ENCODE assay signal across 20 cellular contexts in the genomic region with DNA sequence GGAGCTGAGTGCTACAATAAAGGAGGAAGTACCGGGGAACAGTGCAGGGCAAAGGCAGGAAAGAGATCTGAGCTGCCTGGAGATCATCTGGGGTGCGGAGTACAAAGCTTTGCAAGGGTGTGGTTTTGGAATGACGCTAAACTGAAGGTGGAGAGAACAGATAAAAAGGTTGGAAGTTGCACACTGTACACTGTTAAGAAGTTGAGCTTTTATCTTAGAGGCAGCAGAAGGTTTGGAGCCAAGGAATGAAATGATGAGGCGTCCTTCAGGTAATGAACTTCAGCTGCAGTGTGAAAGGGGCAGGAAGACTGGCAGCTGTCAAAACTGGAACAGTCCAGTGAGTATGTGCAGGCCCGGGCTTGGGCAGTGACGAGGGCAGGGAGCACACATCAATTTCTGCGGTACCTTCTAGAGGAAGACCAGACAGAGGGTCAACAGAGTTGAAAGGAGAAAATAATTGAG. TPM values are rescaled to one million over a fixed set of nuclear protein-coding genes. Genes with fewer than 3 reads are reported as not detected.
DNase-seq lines count a peak whose midpoint lies in the region; ATAC-seq, FAIRE-seq and TF ChIP-seq lines count a peak whose summit lies in the region.
"Had no signal": no experiment of that assay in that cellular context is flagged by ENCODE, and none has a peak within 500 bp of the region (broad histone marks: within the 10 kb centered on the region; RNA-seq: fewer than 3 reads in every experiment).

No MANE protein-coding gene starts in this region.

- no peak overlapping the region for H2AFZ ChIP-seq in astrocyte (ENCODE audit: low read depth, low read length)

- no peak overlapping the region for H3K9ac ChIP-seq in astrocyte (ENCODE audit: low read length)

- H3K4me1 Mint-ChIP-seq in CD8-positive, alpha-beta T cell (ENCODE audit: low read depth), result peaks cover 12% of the 10 kb centered on the region
- H3K4me1 Mint-ChIP-seq in astrocyte (ENCODE audit: low read depth, unreplicated experiment), result peaks cover 3% of the 10 kb centered on the region
- peaks cover 14 to 32% (median 26%) of the 10 kb centered on the region in 7 donors for H3K4me1 Mint-ChIP-seq in naive thymus-derived CD4-positive, alpha-beta T cell
- H3K4me1 Mint-ChIP-seq: endodermal cell, neural crest cell had no signal

- CTCF ChIA-PET in CD8-positive, alpha-beta T cell (lab: Charles Lee), result interaction anchor here (0.8 to 2.6 kb wide), 3 partner anchors 15 to 167 kb away, joined by 3 to 9 read pairs (median 5); a partner anchor contains a TSS
- CTCF ChIA-PET in naive thymus-derived CD4-positive, alpha-beta T cell (lab: Charles Lee), result no interaction called here

- H3K27me3 ChIP-seq in CD8-positive, alpha-beta T cell (ENCODE audit: insufficient read depth, low read length), result no peaks in the 10 kb centered on the region
- no peaks in the 10 kb centered on the region for H3K27me3 ChIP-seq in astrocyte (ENCODE audit: insufficient read depth, low read length)
- H3K27me3 ChIP-seq in naive thymus-derived CD4-positive, alpha-beta T cell (ENCODE audit: control insufficient read depth in 2 of 2, insufficient read depth in 2 of 2, low read length in 2 of 2), result no peaks in the 10 kb centered on the region
- H3K27me3 ChIP-seq: brain microvascular endothelial cell had no signal

- H3K27ac Mint-ChIP-seq in CD8-positive, alpha-beta T cell, result peak overlapping the region; percentile 34
- H3K27ac Mint-ChIP-seq in astrocyte (ENCODE audit: unreplicated experiment), result peak overlapping the region; percentile 16
- H3K27ac Mint-ChIP-seq in naive thymus-derived CD4-positive, alpha-beta T cell, result peak overlapping the region in 8 of 9 donors; percentile 38 to 80 (median 60)
- H3K27ac Mint-ChIP-seq: endodermal cell had no signal

- H3K4me3 ChIP-seq in CD8-positive, alpha-beta T cell (ENCODE audit: low read depth, low read length), result no peak overlapping the region
- no peak overlapping the region for H3K4me3 ChIP-seq in astrocyte (ENCODE audit: insufficient read depth, low read depth, low read length)
- H3K4me3 ChIP-seq in naive thymus-derived CD4-positive, alpha-beta T cell (ENCODE audit: low read length), result no peak overlapping the region
- no peak overlapping the region for H3K4me3 ChIP-seq in foreskin fibroblast (ENCODE audit: low read depth in 1 of 2, low read length in 2 of 2)

- peaks cover 21% of the 10 kb centered on the region for H4K20me1 ChIP-seq in astrocyte (ENCODE audit: insufficient read depth, low read length)

- no peak for TF ChIP-seq CTCF in CD8-positive, alpha-beta T cell (IDR thresholded peaks at IDR 0.05)
- TF ChIP-seq CTCF in astrocyte (IDR thresholded peaks at IDR 0.05; ENCODE audit: insufficient read depth, low read depth, low read length) (no peak), foreskin fibroblast (IDR thresholded peaks at IDR 0.05; ENCODE audit: low read depth, low read length) (no peak)

- no peaks in the 10 kb centered on the region for H3K27me3 Mint-ChIP-seq in CD8-positive, alpha-beta T cell (ENCODE audit: low read depth)
- H3K27me3 Mint-ChIP-seq in astrocyte (ENCODE audit: low read depth, unreplicated experiment), result no peaks in the 10 kb centered on the region
- H3K27me3 Mint-ChIP-seq in naive thymus-derived CD4-positive, alpha-beta T cell, result no peaks in the 10 kb centered on the region
- H3K27me3 Mint-ChIP-seq: stimulated activated naive CD8-positive, alpha-beta T cell treated with anti-CD3 and anti-CD28 coated beads, Interleukin-15, amount 100 ng/mL, for 72 hours had no signal

- H3K36me3 Mint-ChIP-seq in CD8-positive, alpha-beta T cell, result peaks cover 84% of the 10 kb centered on the region
- H3K36me3 Mint-ChIP-seq in astrocyte (ENCODE audit: low read depth, unreplicated experiment), result peaks cover 45% of the 10 kb centered on the region
- H3K36me3 Mint-ChIP-seq in naive thymus-derived CD4-positive, alpha-beta T cell, result peaks cover 18 to 55% (median 43%) of the 10 kb centered on the region in 5 donors

- H3K4me2 ChIP-seq in astrocyte (ENCODE audit: low read length), result no peak overlapping the region

- no peak overlapping the region for H3K4me3 Mint-ChIP-seq in CD8-positive, alpha-beta T cell
- no peak overlapping the region for H3K4me3 Mint-ChIP-seq in astrocyte (ENCODE audit: unreplicated experiment)
- peak overlapping the region in 1 of 10 donors; percentile 8 for H3K4me3 Mint-ChIP-seq in naive thymus-derived CD4-positive, alpha-beta T cell
- H3K4me3 Mint-ChIP-seq: endodermal cell; neural crest cell; stimulated activated naive CD8-positive, alpha-beta T cell treated with anti-CD3 and anti-CD28 coated beads, Interleukin-15, amount 100 ng/mL, for 72 hours had no signal

- DNase-seq in CD8-positive, alpha-beta T cell, result no peak
- DNase-seq in Kasumi-1 (lab: John Stamatoyannopoulos, UW) (peak; percentile 59 to 73), astrocyte (ENCODE audit: low read depth) (no peak), medulla oblongata (ENCODE audit: extremely low spot score) (no peak), NCI-H2029 (lab: John Stamatoyannopoulos, UW) (no peak), foreskin fibroblast (no peak)
- no peak for DNase-seq in naive thymus-derived CD4-positive, alpha-beta T cell
- DNase-seq: activated CD4-positive, alpha-beta T cell treated with anti-CD3 and anti-CD28 coated beads for 4 hours; brain microvascular endothelial cell; COR-L47; endodermal cell; GF-D8; NCI-H2081 treated with DMSO at 0.1 percent for 48 hours; NK-92 treated with Interleukin-12 subunit alpha and Interleukin-12 subunit beta, amount 100 ng/mL, for 24 hours; stimulated activated naive CD8-positive, alpha-beta T cell treated with anti-CD3 and anti-CD28 coated beads, Interleukin-15, amount 100 ng/mL, for 72 hours had no signal

- H3K27ac ChIP-seq in CD8-positive, alpha-beta T cell (ENCODE audit: low read depth, low read length), result no peak overlapping the region
- no peak overlapping the region for H3K27ac ChIP-seq in astrocyte (ENCODE audit: low read depth, low read length)
- H3K27ac ChIP-seq in naive thymus-derived CD4-positive, alpha-beta T cell (ENCODE audit: low read depth, low read length), result no peak overlapping the region
- H3K27ac ChIP-seq: brain microvascular endothelial cell had no signal

- H3K9me3 ChIP-seq in CD8-positive, alpha-beta T cell (ENCODE audit: low read length), result no peaks in the 10 kb centered on the region
- no peaks in the 10 kb centered on the region for H3K9me3 ChIP-seq in astrocyte (ENCODE audit: insufficient read depth, low read depth, low read length)
- no peaks in the 10 kb centered on the region for H3K9me3 ChIP-seq in naive thymus-derived CD4-positive, alpha-beta T cell (ENCODE audit: control insufficient read depth in 2 of 3, low read length in 3 of 3)

- no peaks in the 10 kb centered on the region for H3K9me3 Mint-ChIP-seq in CD8-positive, alpha-beta T cell
- H3K9me3 Mint-ChIP-seq in astrocyte (ENCODE audit: unreplicated experiment), result no peaks in the 10 kb centered on the region
- no peaks in the 10 kb centered on the region for H3K9me3 Mint-ChIP-seq in naive thymus-derived CD4-positive, alpha-beta T cell
- H3K9me3 Mint-ChIP-seq: endodermal cell; neural crest cell; stimulated activated naive CD8-positive, alpha-beta T cell treated with anti-CD3 and anti-CD28 coated beads, Interleukin-15, amount 100 ng/mL, for 72 hours had no signal

- FAIRE-seq in astrocyte (lab: Jason Lieb, UNC), result no peak
- FAIRE-seq: GM18507, keratinocyte had no signal

- H3K4me1 ChIP-seq in CD8-positive, alpha-beta T cell (ENCODE audit: insufficient read depth, low read length), result peaks cover 20% of the 10 kb centered on the region
- no peaks in the 10 kb centered on the region for H3K4me1 ChIP-seq in astrocyte (ENCODE audit: insufficient read depth, low read length)
- peaks cover 9 to 15% of the 10 kb centered on the region in 2 donors for H3K4me1 ChIP-seq in naive thymus-derived CD4-positive, alpha-beta T cell (ENCODE audit: control insufficient read depth in 2 of 2, insufficient read depth in 2 of 2, low read length in 2 of 2)

- H3K79me2 ChIP-seq in astrocyte (ENCODE audit: insufficient read depth, low read length), result peaks cover 5% of the 10 kb centered on the region

- H3K36me3 ChIP-seq in CD8-positive, alpha-beta T cell (ENCODE audit: insufficient read depth, low read length), result peaks cover 25% of the 10 kb centered on the region
- H3K36me3 ChIP-seq in astrocyte (ENCODE audit: insufficient read depth, low read length), result peaks cover 55% of the 10 kb centered on the region
- H3K36me3 ChIP-seq in naive thymus-derived CD4-positive, alpha-beta T cell (ENCODE audit: control insufficient read depth in 2 of 3, insufficient read depth in 3 of 3, low read length in 3 of 3), result peaks cover 11 to 83% (median 28%) of the 10 kb centered on the region in 3 experiments

- intact Hi-C loops in CD8-positive, alpha-beta T cell (cut with DNase I, micrococcal nuclease), result loop anchor here in 1 of 2 experiments (2.0 kb wide), 1 partner anchor 13 kb away; no protein-coding TSS in a partner anchor
- intact Hi-C loops in naive thymus-derived CD4-positive, alpha-beta T cell (cut with micrococcal nuclease), result no loop called here

- no peak for ATAC-seq in CD8-positive, alpha-beta T cell
- no peak for ATAC-seq in naive thymus-derived CD4-positive, alpha-beta T cell
- ATAC-seq in GM21528 (IDR thresholded peaks at IDR 0.05; ENCODE audit: low FRiP score, unreplicated experiment), result no peak
- ATAC-seq: stimulated activated naive CD8-positive, alpha-beta T cell treated with anti-CD3 and anti-CD28 coated beads, Interleukin-15, amount 100 ng/mL, for 72 hours had no signal

- POLR2A ChIA-PET in CD8-positive, alpha-beta T cell (lab: Charles Lee), result no interaction called here
- POLR2A ChIA-PET in naive thymus-derived CD4-positive, alpha-beta T cell (lab: Charles Lee), result interaction anchor here (0.6 to 0.9 kb wide), 3 partner anchors 12 to 240 kb away, joined by 3 read pairs; no protein-coding TSS in a partner anchor

RNA-seq across cellular contexts. Expression of a gene that starts 7.2 kb away (rescaled TPM):
- total RNA-seq in CD8-positive, alpha-beta T cell, result not detected
- total RNA-seq in astrocyte, result 0.18 and 0.31 TPM in 2 replicates
- not detected for total RNA-seq in naive thymus-derived CD4-positive, alpha-beta T cell
- polyA plus RNA-seq in naive thymus-derived CD4-positive, alpha-beta T cell, result under 1 TPM; 0.29 to 0.50 TPM
- total RNA-seq: endodermal cell, glomerular endothelial cell had no signal

RNA-seq across cellular contexts. Expression of a gene that starts 14.9 kb away (rescaled TPM):
- 1 to 10 TPM; 5.2 to 6.9 TPM for total RNA-seq in CD8-positive, alpha-beta T cell
- total RNA-seq in astrocyte, result 46.9 and 48.3 TPM in 2 replicates
- 10 to 100 TPM in 3 of 5 experiments, 1 to 10 TPM in 2; 5.0 to 37.9 (median 11.8) TPM for total RNA-seq in naive thymus-derived CD4-positive, alpha-beta T cell
- polyA plus RNA-seq in naive thymus-derived CD4-positive, alpha-beta T cell, result 10 to 100 TPM; 17.8 to 25.9 TPM

RNA-seq across cellular contexts. Expression of a gene that starts 15.2 kb away (rescaled TPM):
- 10 to 100 TPM in 1 of 2 experiments, 1 to 10 TPM in 1; 8.5 to 10.4 TPM for total RNA-seq in CD8-positive, alpha-beta T cell
- 15.3 and 17.8 TPM in 2 replicates for total RNA-seq in astrocyte
- total RNA-seq in naive thymus-derived CD4-positive, alpha-beta T cell, result 10 to 100 TPM; 12.5 to 26.3 (median 23.5) TPM
- polyA plus RNA-seq in naive thymus-derived CD4-positive, alpha-beta T cell, result 10 to 100 TPM in 1 of 2 donors, 1 to 10 TPM in 1; 8.4 to 18.6 TPM

RNA-seq across cellular contexts. Expression of a gene that starts 35.0 kb away (rescaled TPM):
- total RNA-seq in CD8-positive, alpha-beta T cell, result 10 to 100 TPM; 43.3 to 47.5 TPM
- total RNA-seq in astrocyte, result 115 and 119 TPM in 2 replicates
- 100 to 1,000 TPM in 1 of 5 experiments, 10 to 100 TPM in 4; 58.6 to 111 (median 66.8) TPM for total RNA-seq in naive thymus-derived CD4-positive, alpha-beta T cell
- 10 to 100 TPM; 72.4 to 79.4 TPM for polyA plus RNA-seq in naive thymus-derived CD4-positive, alpha-beta T cell

RNA-seq across cellular contexts. Expression of a gene that starts 53.5 kb away (rescaled TPM):
- under 1 TPM in 1 of 2 experiments, not detected in 1; 0.47 TPM for total RNA-seq in CD8-positive, alpha-beta T cell
- 0.12 TPM in 1 of 2 replicates, not detected in the other for total RNA-seq in astrocyte
- total RNA-seq in naive thymus-derived CD4-positive, alpha-beta T cell, result under 1 TPM in 1 of 5 experiments, not detected in 4; 0.41 TPM
- polyA plus RNA-seq in naive thymus-derived CD4-positive, alpha-beta T cell, result not detected
- total RNA-seq: glomerular endothelial cell had no signal
- polyA plus RNA-seq: keratinocyte had no signal

Comparison
In these comparisons a context has a peak if more than half of its experiments do, and no peak if none do; other contexts are left out.
1. DNase-seq: peak in Kasumi-1 (2 of 2); none in CD8-positive, alpha-beta T cell (0 of 7), astrocyte (single experiment), naive thymus-derived CD4-positive, alpha-beta T cell (0 of 9), medulla oblongata (single experiment), NCI-H2029 (single experiment) and foreskin fibroblast (0 of 2).
2. Peak in every context shown above with its lines, with median percentiles within 50 percentile points of each other: H3K27ac Mint-ChIP-seq.